ENCODE assay signal across 8 cellular contexts in the genomic region with DNA sequence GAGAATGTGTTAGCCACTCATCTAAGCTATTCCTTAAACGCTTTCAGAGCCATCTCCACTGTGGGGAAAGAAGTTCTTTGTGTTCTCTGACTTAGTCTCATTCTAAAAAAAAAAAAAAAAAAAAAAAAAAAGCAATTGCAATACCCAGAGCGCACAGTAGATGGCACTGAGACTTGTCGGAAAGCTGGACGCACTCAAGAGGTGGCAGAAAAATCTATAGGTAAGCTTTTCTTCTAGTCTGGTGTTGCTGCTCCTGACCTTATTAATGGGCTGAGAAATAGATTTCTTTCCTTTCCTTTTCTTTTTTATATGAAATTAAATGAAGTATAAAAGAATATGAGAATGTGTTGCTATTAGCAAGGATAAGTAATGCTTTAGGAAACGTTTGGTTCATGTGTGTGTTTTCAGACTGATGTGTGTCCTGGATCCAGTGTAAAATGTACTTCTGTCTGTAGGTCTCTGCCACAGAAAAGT. TPM values are rescaled to one million over a fixed set of nuclear protein-coding genes. Genes with fewer than 3 reads are reported as not detected.
A peak's percentile ranks its signal among the peaks of the same experiment; 100 is the strongest.
DNase-seq lines count a peak whose midpoint lies in the region; ATAC-seq, FAIRE-seq and TF ChIP-seq lines count a peak whose summit lies in the region.

No MANE protein-coding gene starts in this region.

- no peak for ATAC-seq in lung (ENCODE audit: insufficient read depth, low FRiP score)
- no peak for ATAC-seq in GM19324 (IDR thresholded peaks at IDR 0.05; ENCODE audit: low FRiP score, unreplicated experiment)

- peaks cover 0 to 8% of the 10 kb centered on the region in 2 donors for H3K4me1 ChIP-seq in lung (ENCODE audit: control insufficient read depth in 2 of 2, insufficient read depth in 2 of 2, low read length in 2 of 2)

- no peak for TF ChIP-seq POLR2A in H54 (IDR thresholded peaks at IDR 0.05; ENCODE audit: low read depth, low read length)

- no peaks in the 10 kb centered on the region for H3K9me3 ChIP-seq in lung (ENCODE audit: control insufficient read depth in 2 of 2, insufficient read depth in 1 of 2, low read length in 1 of 2)

- H3K4me3 ChIP-seq in lung, result no peak overlapping the region

- H3K36me3 ChIP-seq in lung (ENCODE audit: control insufficient read depth in 2 of 2, insufficient read depth in 2 of 2, low read length in 2 of 2), result no peaks in the 10 kb centered on the region

- peak; percentile 48 for TF ChIP-seq CTCF in lung (IDR thresholded peaks at IDR 0.05; ENCODE audit: control extremely low read depth, extremely low read depth)

- DNase-seq in DMS153 treated with DMSO at 0.1 percent for 48 hours (lab: John Stamatoyannopoulos, UW; ENCODE audit: unreplicated experiment) (peak; percentile 27), H54 (ENCODE audit: insufficient read length, low spot score) (peak; percentile 33), NOMO-1 (lab: John Stamatoyannopoulos, UW; ENCODE audit: unreplicated experiment in 2 of 2) (peak; percentile 65 to 77), cerebellar cortex (ENCODE audit: low spot score) (peak; percentile 51), lung (ENCODE audit: low spot score) (no peak)
- DNase-seq in effector CD4-positive, alpha-beta T cell, result no peak
- DNase-seq in stimulated activated CD4-positive, alpha-beta T cell treated with anti-CD3 and anti-CD28 coated beads, Interleukin-12 subunit alpha, Interleukin-12 subunit beta, amount 100 ng/mL, for 4 hours, result no peak

- 9 to 17% methylated on average over 5 of the region's 5 CpGs for WGBS in lung, 2 donors

- no peak overlapping the region for H3K27ac ChIP-seq in lung (ENCODE audit: low read depth in 1 of 2, low read length in 1 of 2)

- no peaks in the 10 kb centered on the region for H3K27me3 ChIP-seq in lung (ENCODE audit: control insufficient read depth, insufficient read depth)

- FAIRE-seq in H54 (lab: Jason Lieb, UNC), result no peak

RNA-seq across cellular contexts. Expression of a gene that starts 4.7 kb away (rescaled TPM):
- total RNA-seq in lung, result 1 to 10 TPM; 1.4 to 1.5 TPM
- polyA plus RNA-seq in lung, result 1 to 10 TPM in 1 of 2 donors, under 1 TPM in 1; 0.71 to 7.2 TPM

RNA-seq across cellular contexts. Expression of a gene that starts 34.7 kb away (rescaled TPM):
- total RNA-seq in lung, result not detected
- under 1 TPM in 1 of 2 donors, not detected in 1; 0.86 TPM for polyA plus RNA-seq in lung

RNA-seq across cellular contexts. Expression of a gene that starts 36.5 kb away (rescaled TPM):
- under 1 TPM in 1 of 2 donors, not detected in 1; 0.31 TPM for total RNA-seq in lung
- under 1 TPM; 0.02 to 0.03 TPM for polyA plus RNA-seq in lung

Comparison
In these comparisons a context has a peak if more than half of its experiments do, and no peak if none do; other contexts are left out.
1. DNase-seq: peak in DMS153 treated with DMSO at 0.1 percent for 48 hours (single experiment), H54 (single experiment), NOMO-1 (2 of 2) and cerebellar cortex (single experiment); none in lung (single experiment), effector CD4-positive, alpha-beta T cell (single experiment) and stimulated activated CD4-positive, alpha-beta T cell treated with anti-CD3 and anti-CD28 coated beads, Interleukin-12 subunit alpha, Interleukin-12 subunit beta, amount 100 ng/mL, for 4 hours (single experiment).